ENCODE assay signal across 9 cellular contexts in the genomic region with DNA sequence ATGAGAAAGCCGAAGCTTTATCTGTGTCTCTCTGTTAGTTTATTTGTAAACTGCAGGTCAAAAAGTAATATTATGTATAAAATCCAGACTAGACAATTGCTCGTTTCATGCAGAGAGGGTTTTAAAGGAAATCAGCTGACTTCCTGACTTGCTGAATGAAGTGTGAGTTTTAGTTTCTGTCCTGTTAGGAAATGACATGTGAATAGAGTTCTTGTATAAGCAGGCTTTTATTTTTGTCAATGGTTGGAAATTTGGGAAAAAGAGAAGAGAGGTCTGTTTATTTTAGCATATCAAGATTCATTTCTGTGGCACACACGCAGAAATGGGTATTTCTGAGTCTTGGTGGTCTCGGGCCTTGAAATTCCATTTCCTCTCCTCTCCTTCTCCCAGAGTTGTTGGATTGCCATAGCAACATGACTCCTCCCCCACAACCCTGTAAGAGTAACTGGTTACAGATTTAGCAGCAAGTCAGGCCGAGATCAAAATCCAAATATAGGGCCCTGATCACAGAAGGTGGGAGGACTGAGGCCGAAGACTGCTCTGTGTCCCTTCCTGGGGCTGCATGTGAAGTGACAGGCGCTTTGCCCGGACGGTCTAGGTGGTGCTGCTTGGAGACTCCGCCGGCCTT.
A peak's percentile ranks its signal among the peaks of the same experiment; 100 is the strongest.
DNase-seq lines count a peak whose midpoint lies in the region; ATAC-seq and TF ChIP-seq lines count a peak whose summit lies in the region.
"Had no signal": no experiment of that assay in that cellular context is flagged by ENCODE, and none has a peak within 500 bp of the region (broad histone marks: within the 10 kb centered on the region; RNA-seq: fewer than 3 reads in every experiment).

No MANE protein-coding gene starts in this region.

- CTCF ChIA-PET in activated CD8-positive, alpha-beta T cell treated with anti-CD3 and anti-CD28 coated beads for 36 hours (lab: Charles Lee): interaction anchor here (0.7 to 1.9 kb wide), 7 partner anchors 16 to 165 kb away, joined by 3 to 9 read pairs (median 4); a partner anchor contains a TSS

- no peaks in the 10 kb centered on the region for H3K9me3 ChIP-seq in neuron (ENCODE audit: low read length)
- H3K9me3 ChIP-seq: A549 had no signal

- POLR2A ChIA-PET in activated CD8-positive, alpha-beta T cell treated with anti-CD3 and anti-CD28 coated beads for 36 hours (lab: Charles Lee): interaction anchor here (0.6 to 0.9 kb wide), 2 partner anchors 42 to 66 kb away, joined by 3 read pairs; no protein-coding TSS in a partner anchor

- H2AFZ ChIP-seq in neuron (ENCODE audit: low read depth, low read length): peak overlapping the region; percentile 44

- H3K4me1 Mint-ChIP-seq in activated CD8-positive, alpha-beta T cell treated with anti-CD3 and anti-CD28 coated beads for 36 hours (ENCODE audit: low read depth): peaks cover 44% of the 10 kb centered on the region

- peak overlapping the region; percentile 63 for H3K4me3 Mint-ChIP-seq in activated CD8-positive, alpha-beta T cell treated with anti-CD3 and anti-CD28 coated beads for 36 hours

- H3K36me3 ChIP-seq in neuron (ENCODE audit: insufficient read depth, low read length): no peaks in the 10 kb centered on the region

- H3K27ac Mint-ChIP-seq in activated CD8-positive, alpha-beta T cell treated with anti-CD3 and anti-CD28 coated beads for 36 hours: peak overlapping the region; percentile 96

- peaks cover 40% of the 10 kb centered on the region for H3K4me1 ChIP-seq in neuron (ENCODE audit: insufficient read depth, low read length)

- peak; percentile 7 for DNase-seq in NK-92 treated with Interleukin-12 subunit alpha and Interleukin-12 subunit beta, amount 100 ng/mL, for 24 hours (lab: John Stamatoyannopoulos, UW)
- DNase-seq in NK-92 (lab: John Stamatoyannopoulos, UW; ENCODE audit: unreplicated experiment): no peak
- peak; percentile 52 for DNase-seq in activated CD8-positive, alpha-beta T cell treated with anti-CD3 and anti-CD28 coated beads for 36 hours
- peak; percentile 63 for DNase-seq in fibroblast of the aortic adventitia (ENCODE audit: low read depth)
- DNase-seq in posterior vena cava (ENCODE audit: low spot score): no peak
- DNase-seq in DMS53 (lab: John Stamatoyannopoulos, UW): no peak

- no peaks in the 10 kb centered on the region for H3K27me3 Mint-ChIP-seq in activated CD8-positive, alpha-beta T cell treated with anti-CD3 and anti-CD28 coated beads for 36 hours

- peaks cover 4% of the 10 kb centered on the region for H3K36me3 Mint-ChIP-seq in activated CD8-positive, alpha-beta T cell treated with anti-CD3 and anti-CD28 coated beads for 36 hours (ENCODE audit: low read depth)

- intact Hi-C loops in activated CD8-positive, alpha-beta T cell treated with anti-CD3 and anti-CD28 coated beads for 36 hours (cut with micrococcal nuclease): loop anchor here (5.0 kb wide), 1 partner anchor 56 kb away; no protein-coding TSS in a partner anchor
- intact Hi-C loops in posterior vena cava (cut with DNase I): no loop called here

- H3K4me3 ChIP-seq in fibroblast of the aortic adventitia (ENCODE audit: low read depth, low read length): peak overlapping the region; percentile 41
- H3K4me3 ChIP-seq in neuron (ENCODE audit: low read length): peak overlapping the region; percentile 42
- H3K4me3 ChIP-seq: A549 had no signal

- peak; percentile 72 for ATAC-seq in HG03135 (IDR thresholded peaks at IDR 0.05; ENCODE audit: unreplicated experiment)
- ATAC-seq in activated CD8-positive, alpha-beta T cell treated with anti-CD3 and anti-CD28 coated beads for 36 hours: peak; percentile 76
- ATAC-seq: A549 had no signal

- TF ChIP-seq CTCF in activated CD8-positive, alpha-beta T cell treated with anti-CD3 and anti-CD28 coated beads for 36 hours (IDR thresholded peaks at IDR 0.05): no peak
- no peak for TF ChIP-seq CTCF in fibroblast of the aortic adventitia (IDR thresholded peaks at IDR 0.05; ENCODE audit: insufficient read depth, low read length)

- H3K27me3 ChIP-seq in neuron (ENCODE audit: insufficient read depth, low read length): no peaks in the 10 kb centered on the region

- no peaks in the 10 kb centered on the region for H3K9me3 Mint-ChIP-seq in activated CD8-positive, alpha-beta T cell treated with anti-CD3 and anti-CD28 coated beads for 36 hours

Comparison
In these comparisons a context has a peak if more than half of its experiments do, and no peak if none do; other contexts are left out.
1. DNase-seq: peak in NK-92 treated with Interleukin-12 subunit alpha and Interleukin-12 subunit beta, amount 100 ng/mL, for 24 hours (single experiment), activated CD8-positive, alpha-beta T cell treated with anti-CD3 and anti-CD28 coated beads for 36 hours (single experiment) and fibroblast of the aortic adventitia (single experiment); none in NK-92 (single experiment), posterior vena cava (single experiment) and DMS53 (single experiment).